In genomic region chr3:108420926-108421325, GRCh38 we compare ENCODE assay signal across 14 cellular contexts.
A peak's percentile ranks its signal among the peaks of the same experiment; 100 is the strongest.
DNase-seq lines count a peak whose midpoint lies in the region; ATAC-seq and TF ChIP-seq lines count a peak whose summit lies in the region.
"Had no signal": no experiment of that assay in that cellular context is flagged by ENCODE, and none has a peak within 500 bp of the region (broad histone marks: within the 10 kb centered on the region; RNA-seq: fewer than 3 reads in every experiment).

No MANE protein-coding gene starts in this region.

- peak overlapping the region; percentile 65 for H3K27ac Mint-ChIP-seq in HFFc6
- no peak overlapping the region for H3K27ac Mint-ChIP-seq in endothelial cell (ENCODE audit: unreplicated experiment)
- H3K27ac Mint-ChIP-seq: CD8-positive, alpha-beta memory T cell; immature natural killer cell; WTC11 had no signal

- peaks cover 10% of the 10 kb centered on the region for H3K4me1 ChIP-seq in adipocyte (ENCODE audit: control insufficient read depth, insufficient read depth, low read length)
- H3K4me1 ChIP-seq: esophagus muscularis mucosa, suprapubic skin had no signal

- no peaks in the 10 kb centered on the region for H3K9me3 Mint-ChIP-seq in HFFc6
- H3K9me3 Mint-ChIP-seq in endothelial cell (ENCODE audit: unreplicated experiment) = no peaks in the 10 kb centered on the region
- H3K9me3 Mint-ChIP-seq: CD8-positive, alpha-beta memory T cell; immature natural killer cell; WTC11 had no signal

- H3K4me1 Mint-ChIP-seq in HFFc6 (ENCODE audit: low read depth) (peaks cover 47% of the 10 kb centered on the region), endothelial cell (ENCODE audit: unreplicated experiment) (no peaks in the 10 kb centered on the region)
- H3K4me1 Mint-ChIP-seq: CD8-positive, alpha-beta memory T cell; immature natural killer cell; WTC11 had no signal

- no peak overlapping the region for H3K9ac ChIP-seq in adipocyte (ENCODE audit: low read length)

- H3K4me3 Mint-ChIP-seq in HFFc6 (no peak overlapping the region; the same call in 1 of the 2 replicates), endothelial cell (ENCODE audit: unreplicated experiment) (no peak overlapping the region)
- H3K4me3 Mint-ChIP-seq: CD8-positive, alpha-beta memory T cell; immature natural killer cell; WTC11 had no signal

- TF ChIP-seq CTCF in AG10803 (conservative IDR thresholded peaks at IDR 0.05; ENCODE audit: low read length) (no peak), HFFc6 (IDR thresholded peaks at IDR 0.05) (no peak), endothelial cell (IDR thresholded peaks at IDR 0.05; ENCODE audit: unreplicated experiment) (no peak)

- H3K4me3 ChIP-seq in AG10803 (ENCODE audit: low read length) (no peak overlapping the region), adipocyte (ENCODE audit: low read length) (no peak overlapping the region)
- H3K4me3 ChIP-seq: esophagus muscularis mucosa, suprapubic skin had no signal

- DNase-seq in AG10803 (ENCODE audit: low read depth) (peak; percentile 72), HFFc6 (peak; percentile 91), adipocyte (ENCODE audit: low read depth) (peak; percentile 63), glomerular visceral epithelial cell (ENCODE audit: extremely low spot score) (peak; percentile 7), NCI-H526 treated with DMSO at 0.1 percent for 48 hours (lab: John Stamatoyannopoulos, UW) (no peak), endothelial cell (ENCODE audit: low spot score) (no peak)
- DNase-seq: CD8-positive, alpha-beta memory T cell; immature natural killer cell; NCI-H2227 treated with DMSO at 0.1 percent for 48 hours had no signal

- no peaks in the 10 kb centered on the region for H3K27me3 Mint-ChIP-seq in HFFc6 (ENCODE audit: insufficient read depth)
- H3K27me3 Mint-ChIP-seq in endothelial cell (ENCODE audit: unreplicated experiment) = no peaks in the 10 kb centered on the region

- no peak for ATAC-seq in GM18520 (IDR thresholded peaks at IDR 0.05; ENCODE audit: unreplicated experiment)
- ATAC-seq in GM21367 (IDR thresholded peaks at IDR 0.05; ENCODE audit: unreplicated experiment) = no peak
- ATAC-seq: WTC11 had no signal

- H3K36me3 Mint-ChIP-seq in HFFc6 (ENCODE audit: low read depth) (no peaks in the 10 kb centered on the region), endothelial cell (ENCODE audit: low read depth, unreplicated experiment) (no peaks in the 10 kb centered on the region)
- H3K36me3 Mint-ChIP-seq: immature natural killer cell, WTC11 had no signal

- no peaks in the 10 kb centered on the region for H3K27me3 ChIP-seq in adipocyte (replicated peaks; ENCODE audit: control insufficient read depth, insufficient read depth, low read length)
- H3K27me3 ChIP-seq: esophagus muscularis mucosa, suprapubic skin had no signal

- no peaks in the 10 kb centered on the region for H3K36me3 ChIP-seq in adipocyte (ENCODE audit: control insufficient read depth, insufficient read depth, low read length, severe bottlenecking)
- H3K36me3 ChIP-seq: esophagus muscularis mucosa, suprapubic skin had no signal

- H3K9me3 ChIP-seq in adipocyte (ENCODE audit: control insufficient read depth, low read length) = no peaks in the 10 kb centered on the region
- H3K9me3 ChIP-seq: esophagus muscularis mucosa, suprapubic skin had no signal

Comparison
In these comparisons a context has a peak if more than half of its experiments do, and no peak if none do; other contexts are left out.
1. DNase-seq: peak in AG10803 (single experiment), HFFc6 (single experiment), adipocyte (single experiment) and glomerular visceral epithelial cell (single experiment); none in NCI-H526 treated with DMSO at 0.1 percent for 48 hours (single experiment) and endothelial cell (single experiment).